Comparison of ENCODE assay signal across 2 cellular contexts in the genomic region with DNA sequence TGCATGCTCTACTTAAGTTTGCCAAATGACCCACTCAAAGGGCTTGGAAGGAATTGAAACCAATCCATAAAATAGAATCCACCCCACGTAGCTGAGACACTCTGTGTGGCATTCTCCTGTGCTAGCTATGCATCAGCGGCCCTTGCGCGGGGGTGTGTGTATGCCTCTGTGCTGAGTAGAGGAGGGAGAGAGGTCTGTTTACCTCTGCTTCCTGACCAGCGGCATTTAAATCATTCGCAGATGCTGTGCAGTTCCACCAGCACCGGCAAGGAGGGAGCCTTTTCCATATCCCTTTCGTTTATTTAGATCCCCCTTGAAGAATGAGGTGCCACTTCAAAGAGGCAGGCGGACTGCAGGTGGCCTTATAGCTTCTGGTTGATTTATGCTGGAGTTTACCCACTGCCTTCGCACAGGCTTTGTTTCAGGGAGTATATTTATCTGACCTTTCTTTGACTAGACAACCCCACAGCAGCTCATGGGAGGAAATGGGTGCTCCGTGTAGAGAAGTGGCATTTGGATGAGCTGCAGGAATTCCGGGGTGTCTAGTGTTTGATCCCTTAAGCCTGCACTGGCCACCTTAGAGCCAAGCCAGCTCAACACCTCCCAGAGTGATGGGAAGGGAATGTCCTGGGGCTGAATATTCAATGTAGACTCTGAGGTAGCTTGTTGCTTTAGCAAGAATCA.
TF ChIP-seq lines count a peak whose summit lies in the region.

No MANE protein-coding gene starts in this region.

TF ChIP-seq in IMR-90, 13 proteins besides CTCF, POLR2A, EP300 and RAD21:
- TF ChIP-seq RFX5 (IDR thresholded peaks at IDR 0.05; ENCODE audit: low read depth, low read length): no peak
- no peak for TF ChIP-seq SMC3 (IDR thresholded peaks at IDR 0.05; ENCODE audit: low read depth, low read length)
- TF ChIP-seq, protein P1, sequence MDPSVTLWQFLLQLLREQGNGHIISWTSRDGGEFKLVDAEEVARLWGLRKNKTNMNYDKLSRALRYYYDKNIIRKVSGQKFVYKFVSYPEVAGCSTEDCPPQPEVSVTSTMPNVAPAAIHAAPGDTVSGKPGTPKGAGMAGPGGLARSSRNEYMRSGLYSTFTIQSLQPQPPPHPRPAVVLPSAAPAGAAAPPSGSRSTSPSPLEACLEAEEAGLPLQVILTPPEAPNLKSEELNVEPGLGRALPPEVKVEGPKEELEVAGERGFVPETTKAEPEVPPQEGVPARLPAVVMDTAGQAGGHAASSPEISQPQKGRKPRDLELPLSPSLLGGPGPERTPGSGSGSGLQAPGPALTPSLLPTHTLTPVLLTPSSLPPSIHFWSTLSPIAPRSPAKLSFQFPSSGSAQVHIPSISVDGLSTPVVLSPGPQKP (IDR thresholded peaks at IDR 0.05; ENCODE audit: borderline replicate concordance, low read depth, low read length): no peak
- TF ChIP-seq MAZ (IDR thresholded peaks at IDR 0.05; ENCODE audit: borderline replicate concordance, low read depth, low read length): no peak
- TF ChIP-seq RCOR1 (IDR thresholded peaks at IDR 0.05; ENCODE audit: insufficient replicate concordance, low read length): no peak
- TF ChIP-seq MXI1 (IDR thresholded peaks at IDR 0.05; ENCODE audit: borderline replicate concordance, low read depth, low read length): no peak
- no peak for TF ChIP-seq CEBPB (IDR thresholded peaks at IDR 0.05; ENCODE audit: low read depth, low read length)
- no peak for TF ChIP-seq CHD1 (IDR thresholded peaks at IDR 0.05; ENCODE audit: low read depth, low read length)
- no peak for TF ChIP-seq MAFK (IDR thresholded peaks at IDR 0.05; ENCODE audit: low read depth, low read length)
- no peak for TF ChIP-seq NFE2L2 (IDR thresholded peaks at IDR 0.05; ENCODE audit: low read depth, low read length)
- no peak for TF ChIP-seq BHLHE40 (IDR thresholded peaks at IDR 0.05; ENCODE audit: low read depth, low read length)
- TF ChIP-seq FOS (IDR thresholded peaks at IDR 0.05; ENCODE audit: low read depth, low read length): no peak
- TF ChIP-seq, protein P2, sequence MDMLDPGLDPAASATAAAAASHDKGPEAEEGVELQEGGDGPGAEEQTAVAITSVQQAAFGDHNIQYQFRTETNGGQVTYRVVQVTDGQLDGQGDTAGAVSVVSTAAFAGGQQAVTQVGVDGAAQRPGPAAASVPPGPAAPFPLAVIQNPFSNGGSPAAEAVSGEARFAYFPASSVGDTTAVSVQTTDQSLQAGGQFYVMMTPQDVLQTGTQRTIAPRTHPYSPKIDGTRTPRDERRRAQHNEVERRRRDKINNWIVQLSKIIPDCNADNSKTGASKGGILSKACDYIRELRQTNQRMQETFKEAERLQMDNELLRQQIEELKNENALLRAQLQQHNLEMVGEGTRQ (IDR thresholded peaks at IDR 0.05; ENCODE audit: low read depth, low read length): no peak

TF ChIP-seq in H1, 55 proteins besides CTCF, POLR2A, EP300 and RAD21:
- TF ChIP-seq, protein P3, sequence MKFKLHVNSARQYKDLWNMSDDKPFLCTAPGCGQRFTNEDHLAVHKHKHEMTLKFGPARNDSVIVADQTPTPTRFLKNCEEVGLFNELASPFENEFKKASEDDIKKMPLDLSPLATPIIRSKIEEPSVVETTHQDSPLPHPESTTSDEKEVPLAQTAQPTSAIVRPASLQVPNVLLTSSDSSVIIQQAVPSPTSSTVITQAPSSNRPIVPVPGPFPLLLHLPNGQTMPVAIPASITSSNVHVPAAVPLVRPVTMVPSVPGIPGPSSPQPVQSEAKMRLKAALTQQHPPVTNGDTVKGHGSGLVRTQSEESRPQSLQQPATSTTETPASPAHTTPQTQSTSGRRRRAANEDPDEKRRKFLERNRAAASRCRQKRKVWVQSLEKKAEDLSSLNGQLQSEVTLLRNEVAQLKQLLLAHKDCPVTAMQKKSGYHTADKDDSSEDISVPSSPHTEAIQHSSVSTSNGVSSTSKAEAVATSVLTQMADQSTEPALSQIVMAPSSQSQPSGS (IDR thresholded peaks at IDR 0.05; ENCODE audit: low read length): no peak
- TF ChIP-seq HDAC2 (IDR thresholded peaks at IDR 0.05; ENCODE audit: borderline replicate concordance in 1 of 2, low read depth in 2 of 2, low read length in 2 of 2): no peak
- peak; percentile 39 for TF ChIP-seq EZH2 (IDR thresholded peaks at IDR 0.05; ENCODE audit: low read depth, low read length, severe bottlenecking)
- no peak for TF ChIP-seq TBP (IDR thresholded peaks at IDR 0.05; ENCODE audit: low read depth, low read length)
